In genomic region chr1:33735624-33736023, GRCh38 we compare ENCODE assay signal across 13 cellular contexts.
A peak's percentile ranks its signal among the peaks of the same experiment; 100 is the strongest.
DNase-seq lines count a peak whose midpoint lies in the region; ATAC-seq and TF ChIP-seq lines count a peak whose summit lies in the region.
"Had no signal": no experiment of that assay in that cellular context is flagged by ENCODE, and none has a peak within 500 bp of the region (broad histone marks: within the 10 kb centered on the region; RNA-seq: fewer than 3 reads in every experiment).

No MANE protein-coding gene starts in this region.

- CTCF ChIA-PET in AG04450 (lab: Charles Lee) (interaction anchor here (0.7 to 2.4 kb wide), 21 partner anchors 9 to 1955 kb away, joined by 3 to 32 read pairs (median 4); no protein-coding TSS in a partner anchor), RWPE1 (lab: Yijun Ruan, JAX) (interaction anchor here (0.6 to 1.7 kb wide), 5 partner anchors 106 to 1007 kb away, joined by 3 to 12 read pairs (median 3); no protein-coding TSS in a partner anchor)

- H3K9me3 Mint-ChIP-seq in H9 = no peaks in the 10 kb centered on the region

- no peak overlapping the region for H2AK5ac ChIP-seq in H9 (ENCODE audit: insufficient read length, low read length)

- H3K4me3 Mint-ChIP-seq in H9 = no peak overlapping the region

- no peak overlapping the region for H2BK5ac ChIP-seq in H9 (ENCODE audit: insufficient read length, low read length)

- no peak overlapping the region for H3T11ph ChIP-seq in H9 (ENCODE audit: low read length)

- no peak overlapping the region for H3K18ac ChIP-seq in H9 (ENCODE audit: insufficient read length, low read depth, low read length)

- H3K27ac Mint-ChIP-seq in H9 = peak overlapping the region in 1 of 3 experiments; percentile 12; a peak in 1 of 7 replicates

- no peaks in the 10 kb centered on the region for H3K9me3 ChIP-seq in AG04450 (ENCODE audit: control insufficient read depth, insufficient read depth, low read length)
- H3K9me3 ChIP-seq in H9 (ENCODE audit: control insufficient read depth, low read depth, low read length) = no peaks in the 10 kb centered on the region
- H3K9me3 ChIP-seq: transverse colon had no signal

- DNase-seq in AG04450 (ENCODE audit: low read depth, low spot score) (no peak), H9 (no peak), RWPE1 (ENCODE audit: low spot score) (peak; percentile 11), globus pallidus (ENCODE audit: low spot score) (peak; percentile 21), SHP77 treated with DMSO at 0.1 percent for 48 hours (lab: John Stamatoyannopoulos, UW) (no peak)
- DNase-seq: activated gamma-delta T cell treated with Interleukin-2 at 50 U/mL for 16 hours, NCI-H1436, T-helper 9 cell, transverse colon had no signal

- H2AFZ ChIP-seq in H9 (ENCODE audit: low read length) = no peak overlapping the region

- no peak overlapping the region for H4K8ac ChIP-seq in H9 (replicated peaks; ENCODE audit: insufficient read length, low read depth, low read length)

- H3K27me3 ChIP-seq in AG04450 (ENCODE audit: control insufficient read depth, insufficient read depth, low read length) (no peaks in the 10 kb centered on the region), H9 (ENCODE audit: insufficient read depth, low read length) (no peaks in the 10 kb centered on the region)

- H2BK120ac ChIP-seq in H9 (ENCODE audit: low read depth, low read length, poor library complexity, severe bottlenecking) = no peak overlapping the region

- no peak overlapping the region for H2BK20ac ChIP-seq in H9 (ENCODE audit: low read depth, low read length, poor library complexity, severe bottlenecking)

- H3K4me2 ChIP-seq in H9 (ENCODE audit: insufficient read depth, insufficient read length, low read length) = no peak overlapping the region

- no peaks in the 10 kb centered on the region for H3K23me2 ChIP-seq in H9 (ENCODE audit: insufficient read length, low read depth, low read length, poor library complexity, severe bottlenecking)

- no peak overlapping the region for H3K9ac ChIP-seq in H9 (ENCODE audit: extremely low read depth, insufficient read length, low read length)

- no peak overlapping the region for H4K91ac ChIP-seq in H9 (ENCODE audit: insufficient read length, low read depth, low read length)

- H3K27ac ChIP-seq in AG04450 (ENCODE audit: low read depth, low read length) = no peak overlapping the region
- H3K27ac ChIP-seq in H9 (ENCODE audit: insufficient read length, low read depth, low read length) = no peak overlapping the region
- H3K27ac ChIP-seq in RWPE1 = no peak overlapping the region
- H3K27ac ChIP-seq: transverse colon had no signal

- no peaks in the 10 kb centered on the region for H3K27me3 Mint-ChIP-seq in H9 (ENCODE audit: low read depth)

- peaks cover 11% of the 10 kb centered on the region in 2 experiments for H3K4me1 Mint-ChIP-seq in H9

- H3K79me1 ChIP-seq in H9 (ENCODE audit: insufficient read depth, low read depth, low read length, poor library complexity, severe bottlenecking) = no peaks in the 10 kb centered on the region

- POLR2A ChIA-PET in AG04450 (lab: Yijun Ruan, JAX) = interaction anchor here (0.5 to 0.9 kb wide), 2 partner anchors 29 to 428 kb away, joined by 3 to 5 read pairs; no protein-coding TSS in a partner anchor
- POLR2A ChIA-PET in RWPE1 (lab: Yijun Ruan, JAX; ENCODE audit: low non-redundant PET) = no interaction called here

- no peak overlapping the region for H2BK12ac ChIP-seq in H9 (ENCODE audit: insufficient read length, low read depth, low read length)

- WGBS in H9 (ENCODE audit: extremely low coverage, insufficient read length, low lambda C conversion rate) = no CpG with 5 or more reads among the region's 3 CpGs

- H3K4me3 ChIP-seq in AG04450 (ENCODE audit: low read depth, low read length) = no peak overlapping the region
- H3K4me3 ChIP-seq: transverse colon had no signal

- no peak for ATAC-seq in activated CD4-positive, CD25-positive, alpha-beta regulatory T cell treated with anti-CD3 and anti-CD28 coated beads, Interleukin-2, amount 50 U/mL, for 24 hours
- no peak for ATAC-seq in HG03097 (IDR thresholded peaks at IDR 0.05; ENCODE audit: low FRiP score, unreplicated experiment)
- no peak for ATAC-seq in HG02759 (IDR thresholded peaks at IDR 0.05; ENCODE audit: unreplicated experiment)
- ATAC-seq: esophagus mucosa had no signal

- no peak overlapping the region for H3K4ac ChIP-seq in H9 (ENCODE audit: low read depth, low read length)

- H3K79me2 ChIP-seq in H9 (ENCODE audit: insufficient read depth, low read length) = no peaks in the 10 kb centered on the region

- no peak overlapping the region for H3K14ac ChIP-seq in H9 (ENCODE audit: insufficient read depth, low read length)

- H3K23ac ChIP-seq in H9 (ENCODE audit: insufficient read length, low read depth, low read length) = no peak overlapping the region

- H4K5ac ChIP-seq in H9 (ENCODE audit: insufficient read length, low read depth, low read length) = no peak overlapping the region

- H2BK15ac ChIP-seq in H9 (ENCODE audit: low read depth, low read length) = no peak overlapping the region

- H4K20me1 ChIP-seq in H9 (ENCODE audit: control insufficient read depth, insufficient read depth, insufficient read length) = no peaks in the 10 kb centered on the region

- H3K36me3 Mint-ChIP-seq in H9 (ENCODE audit: insufficient read depth in 1 of 3, low read depth in 3 of 3) = peaks cover 5 to 11% (median 8%) of the 10 kb centered on the region in 3 experiments

- peak; percentile 47 for TF ChIP-seq CTCF in AG04450 (IDR thresholded peaks at IDR 0.05; ENCODE audit: low read depth, low read length)
- peak; percentile 41; the same call in 1 of the 3 replicates for TF ChIP-seq CTCF in H9 (conservative IDR thresholded peaks at IDR 0.05)
- TF ChIP-seq CTCF in RWPE1 (conservative IDR thresholded peaks at IDR 0.05; ENCODE audit: low read depth) = no peak

- H3K4me1 ChIP-seq in H9 (ENCODE audit: insufficient read depth, low read length) = no peaks in the 10 kb centered on the region
- H3K4me1 ChIP-seq: transverse colon had no signal

- H3K56ac ChIP-seq in H9 (ENCODE audit: insufficient read length, low read depth, low read length) = no peak overlapping the region

Comparison
In these comparisons a context has a peak if more than half of its experiments do, and no peak if none do; other contexts are left out.
1. DNase-seq: peak in RWPE1 (single experiment) and globus pallidus (single experiment); none in AG04450 (single experiment), H9 (single experiment) and SHP77 treated with DMSO at 0.1 percent for 48 hours (single experiment).